ENCODE assay signal across 8 cellular contexts in genomic region chr7:146116452-146117219, GRCh38. TPM values are rescaled to one million over a fixed set of nuclear protein-coding genes. Genes with fewer than 3 reads are reported as not detected.
DNase-seq lines count a peak whose midpoint lies in the region; ATAC-seq and TF ChIP-seq lines count a peak whose summit lies in the region.

Gene CNTNAP2 (plus strand): TSS chr7:146116801. CDS start chr7:146116877, 76 bp downstream.

- no peaks in the 10 kb centered on the region for H3K36me3 ChIP-seq in WERI-Rb-1
- no peaks in the 10 kb centered on the region for H3K36me3 ChIP-seq in mucosa of descending colon (ENCODE audit: low read depth)

- DNase-seq in D341Med (ENCODE audit: low spot score), result peak; percentile 74
- DNase-seq in LNCaP clone FGC (ENCODE audit: low read depth), result no peak
- DNase-seq in WERI-Rb-1, result peak; percentile 61
- DNase-seq in fibroblast of the conjunctiva (ENCODE audit: low read depth), result peak; percentile 34
- peak; percentile 77 for DNase-seq in occipital lobe (lab: John Stamatoyannopoulos, UW)
- no peak for DNase-seq in NCI-H226
- no peak for DNase-seq in mucosa of descending colon

- H3K4me3 ChIP-seq in LNCaP clone FGC (ENCODE audit: low read depth, low read length) (peak within 1 kb of the TSS; percentile 24), WERI-Rb-1 (ENCODE audit: low read depth, low read length) (peak within 1 kb of the TSS; percentile 66), mucosa of descending colon (no peak within 1 kb of the TSS)

- no peak for ATAC-seq in GM21526 (IDR thresholded peaks at IDR 0.05; ENCODE audit: low FRiP score, unreplicated experiment)
- ATAC-seq in mucosa of descending colon, result no peak

- H3K9me3 ChIP-seq in WERI-Rb-1 (ENCODE audit: severe bottlenecking) (no peaks in the 10 kb centered on the region), mucosa of descending colon (no peaks in the 10 kb centered on the region)

- intact Hi-C loops in mucosa of descending colon (cut with DNase I, micrococcal nuclease), result loop anchor here in 1 of 2 donors (5.0 kb wide), 1 partner anchor 899 kb away; no protein-coding TSS in a partner anchor

- H3K4me1 ChIP-seq in mucosa of descending colon (ENCODE audit: low read depth), result peaks cover 3% of the 10 kb centered on the region

- no peak for TF ChIP-seq CTCF in LNCaP clone FGC (IDR thresholded peaks at IDR 0.05; ENCODE audit: control insufficient read depth, extremely low read depth, insufficient read depth)
- TF ChIP-seq CTCF in WERI-Rb-1 (IDR thresholded peaks at IDR 0.05; ENCODE audit: low read depth, low read length), result peak; percentile 31; the same call in 1 of the 2 replicates
- TF ChIP-seq CTCF in mucosa of descending colon (IDR thresholded peaks at IDR 0.05), result no peak

- H3K27me3 ChIP-seq in WERI-Rb-1 (ENCODE audit: insufficient read depth, low read depth, severe bottlenecking), result no peaks in the 10 kb centered on the region

- H3K27ac ChIP-seq in WERI-Rb-1, result no peak within 1 kb of the TSS

RNA-seq across cellular contexts. Expression of gene CNTNAP2, which starts in this region (rescaled TPM):
- total RNA-seq in occipital lobe (37.3 TPM), mucosa of descending colon (1 to 10 TPM; 3.1 to 5.9 (median 4.2) TPM)

Comparison
In these comparisons a context has a peak if more than half of its experiments do, and no peak if none do; other contexts are left out.
1. DNase-seq: peak in D341Med (single experiment), WERI-Rb-1 (single experiment), fibroblast of the conjunctiva (single experiment) and occipital lobe (single experiment); none in LNCaP clone FGC (single experiment), NCI-H226 (single experiment) and mucosa of descending colon (0 of 3).